Comparison of ENCODE assay signal across 14 cellular contexts in the genomic region with DNA sequence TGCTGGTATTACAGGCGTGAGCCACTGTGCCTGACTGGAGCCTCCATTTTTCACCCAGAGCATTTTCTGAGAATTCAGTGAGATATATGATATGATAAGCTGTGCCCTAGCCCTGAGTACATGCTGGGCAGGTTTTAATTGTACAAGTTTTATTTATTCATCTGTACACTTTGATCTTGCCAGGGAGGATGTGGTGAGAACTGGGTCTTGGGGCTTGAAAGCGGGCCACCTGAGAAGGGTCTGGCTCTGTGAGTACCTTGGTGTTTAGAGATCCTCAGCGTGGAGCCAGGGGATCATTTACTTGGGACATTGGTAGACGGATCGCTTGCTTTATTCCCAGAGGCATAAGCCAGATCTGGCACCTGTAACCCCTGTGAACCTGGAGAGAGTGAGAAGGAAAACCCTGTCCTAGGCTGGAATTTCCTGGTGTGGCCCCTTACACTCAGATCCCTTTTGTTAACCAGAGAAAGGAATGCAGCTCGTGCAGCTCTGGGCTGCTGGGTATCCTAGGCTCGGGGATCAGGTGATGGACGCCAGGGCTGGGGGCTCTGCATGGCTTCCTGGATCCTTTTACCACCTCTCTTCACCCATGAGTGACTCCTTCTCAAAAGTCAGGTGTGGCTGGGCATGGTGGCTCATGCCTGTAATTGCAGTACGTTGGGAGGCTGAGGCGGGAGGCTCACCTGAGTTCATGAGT.
DNase-seq lines count a peak whose midpoint lies in the region; ATAC-seq and TF ChIP-seq lines count a peak whose summit lies in the region.
"Had no signal": no experiment of that assay in that cellular context is flagged by ENCODE, and none has a peak within 500 bp of the region (broad histone marks: within the 10 kb centered on the region; RNA-seq: fewer than 3 reads in every experiment).

No MANE protein-coding gene starts in this region.

- H3K27me3 Mint-ChIP-seq in activated naive CD4-positive, alpha-beta T cell treated with anti-CD3 and anti-CD28 coated beads, Interleukin-2, amount 10 ng/mL, durations not matched to agents 7 days and 5 days, result no peaks in the 10 kb centered on the region
- no peaks in the 10 kb centered on the region for H3K27me3 Mint-ChIP-seq in activated naive CD4-positive, alpha-beta T cell treated with anti-CD3 and anti-CD28 coated beads for 36 hours (ENCODE audit: low read depth)
- no peaks in the 10 kb centered on the region for H3K27me3 Mint-ChIP-seq in T-helper 1 cell treated with Interleukin-12 subunit alpha and Interleukin-12 subunit beta and Interleukin-4 antibody, amounts not matched to agents 30 μg/mL and 1 μg/mL, for 36 hours (ENCODE audit: low read depth)
- H3K27me3 Mint-ChIP-seq: activated B cell treated with CpG ODN at 0.5 μM for 24 hours had no signal

- H3K9me3 Mint-ChIP-seq in activated naive CD4-positive, alpha-beta T cell treated with anti-CD3 and anti-CD28 coated beads, Interleukin-2, amount 10 ng/mL, durations not matched to agents 7 days and 5 days, result no peaks in the 10 kb centered on the region
- no peaks in the 10 kb centered on the region for H3K9me3 Mint-ChIP-seq in activated naive CD4-positive, alpha-beta T cell treated with anti-CD3 and anti-CD28 coated beads for 36 hours
- H3K9me3 Mint-ChIP-seq in T-helper 1 cell treated with Interleukin-12 subunit alpha and Interleukin-12 subunit beta and Interleukin-4 antibody, amounts not matched to agents 30 μg/mL and 1 μg/mL, for 36 hours, result no peaks in the 10 kb centered on the region
- H3K9me3 Mint-ChIP-seq: activated B cell treated with CpG ODN at 0.5 μM for 24 hours had no signal

- CTCF ChIA-PET in activated naive CD4-positive, alpha-beta T cell treated with anti-CD3 and anti-CD28 coated beads, Interleukin-2, amount 10 ng/mL, durations not matched to agents 7 days and 5 days (lab: Charles Lee), result interaction anchor here (0.6 kb wide), 1 partner anchor 89 kb away, joined by 3 read pairs; no protein-coding TSS in a partner anchor
- CTCF ChIA-PET in activated naive CD4-positive, alpha-beta T cell treated with anti-CD3 and anti-CD28 coated beads for 36 hours (lab: Charles Lee), result interaction anchor here (0.6 kb wide), 2 partner anchors 86 to 204 kb away, joined by 3 to 4 read pairs; no protein-coding TSS in a partner anchor

- peak overlapping the region; percentile 9 for H3K27ac Mint-ChIP-seq in activated naive CD4-positive, alpha-beta T cell treated with anti-CD3 and anti-CD28 coated beads, Interleukin-2, amount 10 ng/mL, durations not matched to agents 7 days and 5 days
- H3K27ac Mint-ChIP-seq in activated naive CD4-positive, alpha-beta T cell treated with anti-CD3 and anti-CD28 coated beads for 36 hours, result no peak overlapping the region
- H3K27ac Mint-ChIP-seq in T-helper 1 cell treated with Interleukin-12 subunit alpha and Interleukin-12 subunit beta and Interleukin-4 antibody, amounts not matched to agents 30 μg/mL and 1 μg/mL, for 36 hours, result peak overlapping the region; percentile 55
- H3K27ac Mint-ChIP-seq: activated B cell treated with CpG ODN at 0.5 μM for 24 hours had no signal

- H3K4me3 Mint-ChIP-seq in activated naive CD4-positive, alpha-beta T cell treated with anti-CD3 and anti-CD28 coated beads, Interleukin-2, amount 10 ng/mL, durations not matched to agents 7 days and 5 days, result no peak overlapping the region
- no peak overlapping the region for H3K4me3 Mint-ChIP-seq in activated naive CD4-positive, alpha-beta T cell treated with anti-CD3 and anti-CD28 coated beads for 36 hours
- no peak overlapping the region for H3K4me3 Mint-ChIP-seq in T-helper 1 cell treated with Interleukin-12 subunit alpha and Interleukin-12 subunit beta and Interleukin-4 antibody, amounts not matched to agents 30 μg/mL and 1 μg/mL, for 36 hours
- H3K4me3 Mint-ChIP-seq: activated B cell treated with CpG ODN at 0.5 μM for 24 hours had no signal

- intact Hi-C loops in activated naive CD4-positive, alpha-beta T cell treated with anti-CD3 and anti-CD28 coated beads for 36 hours (cut with micrococcal nuclease), result no loop called here
- intact Hi-C loops in left lung (cut with DNase I), result no loop called here

- peaks cover 23% of the 10 kb centered on the region for H3K4me1 Mint-ChIP-seq in activated naive CD4-positive, alpha-beta T cell treated with anti-CD3 and anti-CD28 coated beads, Interleukin-2, amount 10 ng/mL, durations not matched to agents 7 days and 5 days
- peaks cover 17% of the 10 kb centered on the region for H3K4me1 Mint-ChIP-seq in activated naive CD4-positive, alpha-beta T cell treated with anti-CD3 and anti-CD28 coated beads for 36 hours (ENCODE audit: low read depth)
- peaks cover 16% of the 10 kb centered on the region for H3K4me1 Mint-ChIP-seq in T-helper 1 cell treated with Interleukin-12 subunit alpha and Interleukin-12 subunit beta and Interleukin-4 antibody, amounts not matched to agents 30 μg/mL and 1 μg/mL, for 36 hours (ENCODE audit: low read depth)

- H3K36me3 ChIP-seq in iPS-20b (ENCODE audit: insufficient read depth, low read depth, low read length) (peaks cover 78% of the 10 kb centered on the region), thymus (ENCODE audit: control insufficient read depth, insufficient read depth) (peaks cover 53% of the 10 kb centered on the region), left lung (peaks cover 0 to 88% of the 10 kb centered on the region in 2 donors)

- 67% methylated on average over 10 of the region's 10 CpGs for WGBS in thymus

- no peak for ATAC-seq in GM21381 (IDR thresholded peaks at IDR 0.05; ENCODE audit: unreplicated experiment)
- ATAC-seq in HG03571 (IDR thresholded peaks at IDR 0.05; ENCODE audit: unreplicated experiment), result no peak
- ATAC-seq in left lung, result no peak

- H3K9me3 ChIP-seq in iPS-20b (ENCODE audit: insufficient read depth, low read depth, low read length), result no peaks in the 10 kb centered on the region
- no peaks in the 10 kb centered on the region for H3K9me3 ChIP-seq in thymus (ENCODE audit: control insufficient read depth)
- no peaks in the 10 kb centered on the region for H3K9me3 ChIP-seq in left lung
- H3K9me3 ChIP-seq: colonic mucosa, thoracic aorta had no signal

- peaks cover 60% of the 10 kb centered on the region for H3K36me3 Mint-ChIP-seq in activated naive CD4-positive, alpha-beta T cell treated with anti-CD3 and anti-CD28 coated beads, Interleukin-2, amount 10 ng/mL, durations not matched to agents 7 days and 5 days
- H3K36me3 Mint-ChIP-seq in activated naive CD4-positive, alpha-beta T cell treated with anti-CD3 and anti-CD28 coated beads for 36 hours (ENCODE audit: low read depth), result peaks cover 48% of the 10 kb centered on the region
- peaks cover 44% of the 10 kb centered on the region for H3K36me3 Mint-ChIP-seq in T-helper 1 cell treated with Interleukin-12 subunit alpha and Interleukin-12 subunit beta and Interleukin-4 antibody, amounts not matched to agents 30 μg/mL and 1 μg/mL, for 36 hours (ENCODE audit: low read depth)

- H3K27ac ChIP-seq in iPS-20b (ENCODE audit: low read length), result peak overlapping the region; percentile 60
- H3K27ac ChIP-seq in thymus (ENCODE audit: low read depth), result peak overlapping the region; percentile 50
- H3K27ac ChIP-seq in left lung, result no peak overlapping the region
- H3K27ac ChIP-seq: colonic mucosa had no signal

- H3K27me3 ChIP-seq in iPS-20b (ENCODE audit: insufficient read depth, low read length), result no peaks in the 10 kb centered on the region
- H3K27me3 ChIP-seq in thymus (ENCODE audit: control insufficient read depth, insufficient read depth), result no peaks in the 10 kb centered on the region
- H3K27me3 ChIP-seq in left lung, result no peaks in the 10 kb centered on the region
- H3K27me3 ChIP-seq: colonic mucosa had no signal

- peak overlapping the region; percentile 32; the same call in 1 of the 2 replicates for H3K9ac ChIP-seq in iPS-20b (ENCODE audit: low read depth, low read length)

- TF ChIP-seq CTCF in left lung (IDR thresholded peaks at IDR 0.05), result no peak

- H3K4me1 ChIP-seq in iPS-20b (ENCODE audit: insufficient read depth, low read length) (peaks cover 4% of the 10 kb centered on the region; the same call in 1 of the 2 replicates), thymus (ENCODE audit: control insufficient read depth, insufficient read depth, low read length) (peaks cover 10% of the 10 kb centered on the region), left lung (no peaks in the 10 kb centered on the region)
- H3K4me1 ChIP-seq: colonic mucosa had no signal

- H3K4me3 ChIP-seq in iPS-20b (ENCODE audit: low read length) (no peak overlapping the region), thymus (ENCODE audit: low read length) (no peak overlapping the region), left lung (no peak overlapping the region)
- H3K4me3 ChIP-seq: colonic mucosa, thoracic aorta had no signal

- peak; percentile 26 for DNase-seq in activated naive CD4-positive, alpha-beta T cell treated with anti-CD3 and anti-CD28 coated beads, Interleukin-2, amount 10 ng/mL, durations not matched to agents 7 days and 5 days
- no peak for DNase-seq in activated naive CD4-positive, alpha-beta T cell treated with anti-CD3 and anti-CD28 coated beads for 36 hours
- no peak for DNase-seq in left lung
- DNase-seq: activated B cell treated with CpG ODN at 0.5 μM for 24 hours; colonic mucosa; glutamatergic neuron; NCI-H187 treated with DMSO at 0.1 percent for 48 hours; stimulated activated CD4-positive, alpha-beta T cell treated with anti-CD3 and anti-CD28 coated beads, Interleukin-2, amount 100 ng/mL, for 24 hours had no signal

Comparison
In these comparisons a context has a peak if more than half of its experiments do, and no peak if none do; other contexts are left out.
1. H3K27ac ChIP-seq: peak in iPS-20b (single experiment) and thymus (single experiment); none in left lung (0 of 2).